Comparison of ENCODE assay signal across 11 cellular contexts in the genomic region with DNA sequence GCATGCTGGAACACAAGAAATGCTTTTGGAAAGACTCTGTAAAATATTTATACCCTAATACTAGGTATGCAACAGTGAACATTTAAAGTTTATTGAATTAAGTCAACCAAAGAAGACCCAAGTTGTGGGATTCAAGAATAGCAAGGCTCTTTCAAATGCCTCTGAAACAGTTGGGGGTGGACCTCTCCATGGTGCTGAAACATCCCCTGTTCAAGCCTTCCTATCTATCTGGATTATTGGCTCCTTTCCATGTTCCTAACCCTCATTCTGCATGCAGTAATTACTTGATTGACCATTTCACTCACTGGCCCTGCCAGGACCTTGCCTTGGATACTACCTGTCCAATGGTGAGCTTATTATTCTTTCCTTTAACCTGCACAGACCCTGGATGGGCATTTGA.
DNase-seq lines count a peak whose midpoint lies in the region; ATAC-seq and TF ChIP-seq lines count a peak whose summit lies in the region.
"Had no signal": no experiment of that assay in that cellular context is flagged by ENCODE, and none has a peak within 500 bp of the region (broad histone marks: within the 10 kb centered on the region; RNA-seq: fewer than 3 reads in every experiment).

No MANE protein-coding gene starts in this region.

- no peak for ATAC-seq in stimulated activated naive CD8-positive, alpha-beta T cell treated with anti-CD3 and anti-CD28 coated beads, Interleukin-15, Interleukin-2, amounts not matched to agents 100 U/mL and 50 U/mL, for 24 hours
- ATAC-seq in HG02973 (IDR thresholded peaks at IDR 0.05; ENCODE audit: unreplicated experiment), result no peak

- no peak for TF ChIP-seq CTCF in RWPE1 (conservative IDR thresholded peaks at IDR 0.05; ENCODE audit: low read depth)
- TF ChIP-seq CTCF in fibroblast of lung (conservative IDR thresholded peaks at IDR 0.05 in 1 of 2, IDR thresholded peaks at IDR 0.05 in 1 of 2; ENCODE audit: low read depth in 1 of 2, low read length in 2 of 2), result no peak

- no peaks in the 10 kb centered on the region for H3K27me3 ChIP-seq in fibroblast of lung (ENCODE audit: control insufficient read depth, insufficient read depth, low read length)

- H3K9ac ChIP-seq in fibroblast of lung (ENCODE audit: insufficient read depth, low read length), result no peak overlapping the region

- no peaks in the 10 kb centered on the region for H3K4me1 Mint-ChIP-seq in activated naive CD4-positive, alpha-beta T cell treated with anti-CD3 and anti-CD28 coated beads for 36 hours (ENCODE audit: low read depth)
- H3K4me1 Mint-ChIP-seq: CD8-positive, alpha-beta memory T cell had no signal

- no peaks in the 10 kb centered on the region for H4K20me1 ChIP-seq in fibroblast of lung (ENCODE audit: control insufficient read depth, extremely low read depth, insufficient read depth, low read length)

- H3K9me3 Mint-ChIP-seq in activated naive CD4-positive, alpha-beta T cell treated with anti-CD3 and anti-CD28 coated beads for 36 hours, result peaks cover 4% of the 10 kb centered on the region

- H3K4me3 ChIP-seq in fibroblast of lung (replicated peaks in 1 of 4; ENCODE audit: control extremely low read depth in 1 of 4, insufficient read depth in 1 of 4, low read depth in 3 of 4, low read length in 4 of 4), result no peak overlapping the region

- H3K27me3 Mint-ChIP-seq in activated naive CD4-positive, alpha-beta T cell treated with anti-CD3 and anti-CD28 coated beads for 36 hours (ENCODE audit: low read depth), result no peaks in the 10 kb centered on the region
- H3K27me3 Mint-ChIP-seq: CD8-positive, alpha-beta memory T cell had no signal

- CTCF ChIA-PET in activated naive CD4-positive, alpha-beta T cell treated with anti-CD3 and anti-CD28 coated beads for 36 hours (lab: Charles Lee), result no interaction called here
- CTCF ChIA-PET in RWPE1 (lab: Yijun Ruan, JAX), result interaction anchor here (0.7 kb wide), 1 partner anchor 13 kb away, joined by 3 read pairs; no protein-coding TSS in a partner anchor

- no peak overlapping the region for H2AFZ ChIP-seq in fibroblast of lung (ENCODE audit: low read length)

- POLR2A ChIA-PET in RWPE1 (lab: Yijun Ruan, JAX; ENCODE audit: low non-redundant PET), result no interaction called here

- intact Hi-C loops in activated naive CD4-positive, alpha-beta T cell treated with anti-CD3 and anti-CD28 coated beads for 36 hours (cut with micrococcal nuclease), result loop anchor here (1.0 kb wide), 1 partner anchor 10 kb away; no protein-coding TSS in a partner anchor

- DNase-seq in activated naive CD4-positive, alpha-beta T cell treated with anti-CD3 and anti-CD28 coated beads for 36 hours, result peak; percentile 53
- DNase-seq in activated naive CD4-positive, alpha-beta T cell (lab: John Stamatoyannopoulos, UW), result no peak
- DNase-seq in RWPE1 (ENCODE audit: low spot score) (peak; percentile 29), fibroblast of lung (ENCODE audit: low read depth in 2 of 2) (peak; percentile 6 to 9), NCI-H2196 treated with DMSO at 0.1 percent for 48 hours (lab: John Stamatoyannopoulos, UW; ENCODE audit: unreplicated experiment) (no peak), NCI-H128 (lab: John Stamatoyannopoulos, UW; ENCODE audit: unreplicated experiment) (no peak)
- peak; percentile 21 for DNase-seq in stimulated activated naive CD8-positive, alpha-beta T cell treated with anti-CD3 and anti-CD28 coated beads, Interleukin-15, Interleukin-2, amounts not matched to agents 100 U/mL and 50 U/mL, for 24 hours
- DNase-seq: activated effector memory CD4-positive, alpha-beta T cell treated with Interleukin-2 at 50 U/mL for 16 hours; CD8-positive, alpha-beta memory T cell; NCI-H526 treated with DMSO at 0.1 percent for 48 hours had no signal

- no peaks in the 10 kb centered on the region for H3K9me3 ChIP-seq in fibroblast of lung (ENCODE audit: control insufficient read depth, insufficient read depth, low read depth, low read length)

- no peak overlapping the region for H3K4me2 ChIP-seq in fibroblast of lung (ENCODE audit: extremely low read depth, insufficient read depth, low read length)

- H3K4me1 ChIP-seq in fibroblast of lung (ENCODE audit: control insufficient read depth, extremely low read depth, insufficient read depth, low read length), result no peaks in the 10 kb centered on the region

- no peaks in the 10 kb centered on the region for H3K36me3 ChIP-seq in fibroblast of lung (ENCODE audit: control insufficient read depth, insufficient read depth, low read length)

- H3K27ac ChIP-seq in RWPE1 (no peak overlapping the region), fibroblast of lung (ENCODE audit: insufficient read depth, low read length) (no peak overlapping the region)

- H3K27ac Mint-ChIP-seq in activated naive CD4-positive, alpha-beta T cell treated with anti-CD3 and anti-CD28 coated beads for 36 hours, result no peak overlapping the region
- H3K27ac Mint-ChIP-seq: CD8-positive, alpha-beta memory T cell had no signal

- no peak overlapping the region for H3K4me3 Mint-ChIP-seq in activated naive CD4-positive, alpha-beta T cell treated with anti-CD3 and anti-CD28 coated beads for 36 hours
- H3K4me3 Mint-ChIP-seq: CD8-positive, alpha-beta memory T cell had no signal

- no peaks in the 10 kb centered on the region for H3K36me3 Mint-ChIP-seq in activated naive CD4-positive, alpha-beta T cell treated with anti-CD3 and anti-CD28 coated beads for 36 hours (ENCODE audit: low read depth)
- H3K36me3 Mint-ChIP-seq: CD8-positive, alpha-beta memory T cell had no signal

- H3K79me2 ChIP-seq in fibroblast of lung (ENCODE audit: control insufficient read depth, insufficient read depth, low read length), result no peaks in the 10 kb centered on the region

Comparison
In these comparisons a context has a peak if more than half of its experiments do, and no peak if none do; other contexts are left out.
1. DNase-seq: peak in activated naive CD4-positive, alpha-beta T cell treated with anti-CD3 and anti-CD28 coated beads for 36 hours (single experiment), RWPE1 (single experiment), fibroblast of lung (2 of 2) and stimulated activated naive CD8-positive, alpha-beta T cell treated with anti-CD3 and anti-CD28 coated beads, Interleukin-15, Interleukin-2, amounts not matched to agents 100 U/mL and 50 U/mL, for 24 hours (single experiment); none in activated naive CD4-positive, alpha-beta T cell (0 of 4), NCI-H2196 treated with DMSO at 0.1 percent for 48 hours (single experiment) and NCI-H128 (single experiment).